25 cellular contexts compared by ENCODE assay signal in the genomic region with DNA sequence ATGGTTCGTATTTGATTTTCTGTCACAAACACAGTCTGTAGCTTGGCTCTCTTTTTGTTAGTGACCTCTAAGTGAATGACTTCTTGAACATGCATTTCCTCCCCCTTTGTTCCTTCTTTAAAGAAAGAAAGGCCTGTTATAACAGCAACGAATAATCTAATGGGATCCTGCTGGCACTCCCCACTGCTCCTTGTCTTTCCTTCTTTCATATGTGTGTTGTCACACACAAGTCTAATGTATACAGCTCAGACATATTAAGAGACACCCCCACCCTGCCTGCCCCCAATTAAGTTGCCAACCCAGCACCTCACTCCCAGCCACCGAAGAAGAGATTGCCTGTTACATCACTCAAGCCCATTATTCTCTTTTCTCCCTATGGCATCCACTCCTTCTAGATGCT. TPM values are rescaled to one million over a fixed set of nuclear protein-coding genes. Genes with fewer than 3 reads are reported as not detected.
DNase-seq lines count a peak whose midpoint lies in the region; TF ChIP-seq lines count a peak whose summit lies in the region.
"Had no signal": no experiment of that assay in that cellular context is flagged by ENCODE, and none has a peak within 500 bp of the region (broad histone marks: within the 10 kb centered on the region; RNA-seq: fewer than 3 reads in every experiment).

No MANE protein-coding gene starts in this region.

- no peaks in the 10 kb centered on the region for H3K79me2 ChIP-seq in osteoblast (ENCODE audit: insufficient read depth, low read length)

- peak; percentile 57 for DNase-seq in H7
- peak; percentile 22 for DNase-seq in NCI-H69 (lab: John Stamatoyannopoulos, UW)
- peak; percentile 40 for DNase-seq in iPS DF 19.7 (ENCODE audit: low read depth, low spot score)
- peak; percentile 25 for DNase-seq in osteoblast (ENCODE audit: insufficient read length, low spot score, missing footprints)
- no peak for DNase-seq in T-helper 1 cell
- no peak for DNase-seq in nucleus accumbens (lab: John Stamatoyannopoulos, UW)
- DNase-seq in AG20443 (ENCODE audit: low spot score) = no peak
- DNase-seq: BE2C; CD8-positive, alpha-beta memory T cell; DMS 273 treated with DMSO at 0.1 percent for 48 hours; DMS79; EL; GF-D8; GOT3; Kasumi-1; NCI-H1092 treated with DMSO at 0.1 percent for 48 hours; NCI-H1436; NCI-H1930; NCI-H2107; NCI-H446; NCI-H526; Right ventricle myocardium superior; RPMI8226 had no signal

- no peak for TF ChIP-seq CTCF in osteoblast (IDR thresholded peaks at IDR 0.05; ENCODE audit: extremely low read depth, low read depth, low read length)

- no peak overlapping the region for H3K27ac ChIP-seq in osteoblast (ENCODE audit: low read depth, low read length)
- H3K27ac ChIP-seq: SJSA1 had no signal

- H3K4me1 ChIP-seq in osteoblast (ENCODE audit: insufficient read depth, low read length) = peaks cover 12% of the 10 kb centered on the region

- no peak overlapping the region for H3K4me2 ChIP-seq in osteoblast (ENCODE audit: insufficient read depth, low read length)

- H2AFZ ChIP-seq in osteoblast (ENCODE audit: low read length) = no peak overlapping the region

- H3K36me3 ChIP-seq in H7 (replicated peaks; ENCODE audit: control insufficient read depth, insufficient read depth, low read length) = no peaks in the 10 kb centered on the region
- no peaks in the 10 kb centered on the region for H3K36me3 ChIP-seq in osteoblast (ENCODE audit: insufficient read depth, low read length)
- H3K36me3 ChIP-seq: BE2C, SJSA1 had no signal

- H3K27me3 ChIP-seq in H7 (ENCODE audit: control insufficient read depth, insufficient read depth, low read length) = peaks cover 76% of the 10 kb centered on the region
- H3K27me3 ChIP-seq in osteoblast (ENCODE audit: insufficient read depth, low read length) = peaks cover 15% of the 10 kb centered on the region
- H3K27me3 ChIP-seq: SJSA1 had no signal

- H3K9me3 ChIP-seq in osteoblast (ENCODE audit: low read depth, low read length) = no peaks in the 10 kb centered on the region
- H3K9me3 ChIP-seq: BE2C, SJSA1 had no signal

- H4K20me1 ChIP-seq in osteoblast (ENCODE audit: insufficient read depth, low read length) = no peaks in the 10 kb centered on the region

- no peak overlapping the region for H3K4me3 ChIP-seq in H7 (ENCODE audit: insufficient read depth, low read depth, low read length)
- no peak overlapping the region for H3K4me3 ChIP-seq in osteoblast (ENCODE audit: insufficient read depth, low read length)
- H3K4me3 ChIP-seq: K562, SJSA1 had no signal

RNA-seq across cellular contexts. Expression of a gene that starts 4.9 kb away (rescaled TPM):
- total RNA-seq in H7 (2014; rRNA removed; shearing (Covaris generic)) = 0.07 and 0.17 TPM in 2 replicates
- 0.59 and 1.1 TPM in 2 replicates for total RNA-seq in osteoblast

Comparison
In these comparisons a context has a peak if more than half of its experiments do, and no peak if none do; other contexts are left out.
1. DNase-seq: peak in H7 (single experiment), NCI-H69 (single experiment), iPS DF 19.7 (single experiment) and osteoblast (single experiment); none in T-helper 1 cell (0 of 5), nucleus accumbens (0 of 56) and AG20443 (single experiment).